8 cellular contexts compared by ENCODE assay signal in genomic region chr6:4806308-4807190, GRCh38. TPM values are rescaled to one million over a fixed set of nuclear protein-coding genes. Genes with fewer than 3 reads are reported as not detected.
DNase-seq lines count a peak whose midpoint lies in the region; FAIRE-seq and TF ChIP-seq lines count a peak whose summit lies in the region.
"Had no signal": no experiment of that assay in that cellular context is flagged by ENCODE, and none has a peak within 500 bp of the region (broad histone marks: within the 10 kb centered on the region; RNA-seq: fewer than 3 reads in every experiment).

No MANE protein-coding gene starts in this region.

- no peak overlapping the region for H3K4me3 ChIP-seq in A673 (ENCODE audit: low read depth, low read length, poor library complexity, severe bottlenecking)
- no peak overlapping the region for H3K4me3 ChIP-seq in epithelial cell of esophagus (ENCODE audit: low read length)

- no peak for TF ChIP-seq POLR2A in GM12891 (IDR thresholded peaks at IDR 0.05; ENCODE audit: low read depth, low read length)

- 0 out of 2 replicates have a peak, but pooled peaks have one; percentile 4 for TF ChIP-seq CTCF in A673 (conservative IDR thresholded peaks at IDR 0.05; ENCODE audit: low read depth, low read length)
- no peak for TF ChIP-seq CTCF in epithelial cell of esophagus (IDR thresholded peaks at IDR 0.05; ENCODE audit: insufficient read depth, low read depth, low read length, missing control alignments)
- no peak for TF ChIP-seq CTCF in nephron progenitor cell (IDR thresholded peaks at IDR 0.05)

- H3K9me3 ChIP-seq in A673 (ENCODE audit: low read depth, low read length, poor library complexity, severe bottlenecking): no peaks in the 10 kb centered on the region
- H3K9me3 ChIP-seq: BE2C had no signal

- peaks cover 3% of the 10 kb centered on the region for H3K27me3 Mint-ChIP-seq in nephron progenitor cell (ENCODE audit: low read depth, poor library complexity)

- H3K9me3 Mint-ChIP-seq in nephron progenitor cell: peaks cover 23% of the 10 kb centered on the region

- no peak for DNase-seq in A673 (ENCODE audit: low spot score)
- DNase-seq in GM12891 (ENCODE audit: insufficient read length, low spot score): no peak
- DNase-seq in epithelial cell of esophagus (ENCODE audit: low read depth): peak; percentile 53
- no peak for DNase-seq in nephron progenitor cell
- no peak for DNase-seq in T-helper 2 cell
- no peak for DNase-seq in NCI-H226
- no peak for DNase-seq in NCI-H187 treated with DMSO at 0.1 percent for 48 hours (lab: John Stamatoyannopoulos, UW)

- peaks cover 27% of the 10 kb centered on the region for H3K36me3 Mint-ChIP-seq in nephron progenitor cell (ENCODE audit: low read depth)

- no peak overlapping the region for H3K4me3 Mint-ChIP-seq in nephron progenitor cell

- peaks cover 48% of the 10 kb centered on the region for H3K4me1 Mint-ChIP-seq in nephron progenitor cell

- H3K27ac Mint-ChIP-seq in nephron progenitor cell: peak overlapping the region; percentile 26

- no peaks in the 10 kb centered on the region for H3K36me3 ChIP-seq in A673 (ENCODE audit: insufficient read depth, low read length, poor library complexity, severe bottlenecking)
- H3K36me3 ChIP-seq: BE2C had no signal

- intact Hi-C loops in A673 (cut with micrococcal nuclease; ENCODE audit: unreplicated experiment): no loop called here

- no peak overlapping the region for H3K27ac ChIP-seq in A673 (ENCODE audit: low read depth, low read length, poor library complexity, severe bottlenecking)

- no TSS peak for BruUV-seq in A673 (replicated peaks; lab: Mats Ljungman, UMichigan)

- peak; percentile 56 for FAIRE-seq in GM12891 (lab: Jason Lieb, UNC)

- peaks cover 29% of the 10 kb centered on the region for H3K4me1 ChIP-seq in A673 (ENCODE audit: insufficient read depth, low read length, poor library complexity, severe bottlenecking)

- CTCF ChIA-PET in A673 (lab: Charles Lee): interaction anchor here (0.9 kb wide), 1 partner anchor 30 kb away, joined by 4 read pairs; the partner anchor contains the start of gene CDYL

- H3K27me3 ChIP-seq in A673 (replicated peaks; ENCODE audit: insufficient read depth, low read depth, low read length, poor library complexity): no peaks in the 10 kb centered on the region
- H3K27me3 ChIP-seq: BE2C had no signal

- POLR2A ChIA-PET in A673 (lab: Charles Lee; ENCODE audit: low non-redundant PET): no interaction called here

TF ChIP-seq in GM12891, 5 proteins besides CTCF, POLR2A, EP300 and RAD21:
- no peak for TF ChIP-seq PAX5 (IDR thresholded peaks at IDR 0.05; ENCODE audit: insufficient read depth, low read length, severe bottlenecking)
- TF ChIP-seq POLR2AphosphoS5 (IDR thresholded peaks at IDR 0.05; ENCODE audit: low read depth, low read length): no peak
- TF ChIP-seq TAF1 (IDR thresholded peaks at IDR 0.05; ENCODE audit: low read depth, low read length): no peak
- TF ChIP-seq SPI1 (IDR thresholded peaks at IDR 0.05; ENCODE audit: low read depth, low read length): no peak
TF ChIP-seq in GM12891: peak in this region for 0.

RNA-seq across cellular contexts. Expression of gene CDYL, which starts 30.3 kb away (rescaled TPM):
- total RNA-seq in A673 (2021): 57.6 and 66.6 TPM in 2 replicates
- polyA plus RNA-seq in GM12891 (2012; ENCODE audit: low read depth, missing spikeins): 11.3 TPM
